In the genomic region with DNA sequence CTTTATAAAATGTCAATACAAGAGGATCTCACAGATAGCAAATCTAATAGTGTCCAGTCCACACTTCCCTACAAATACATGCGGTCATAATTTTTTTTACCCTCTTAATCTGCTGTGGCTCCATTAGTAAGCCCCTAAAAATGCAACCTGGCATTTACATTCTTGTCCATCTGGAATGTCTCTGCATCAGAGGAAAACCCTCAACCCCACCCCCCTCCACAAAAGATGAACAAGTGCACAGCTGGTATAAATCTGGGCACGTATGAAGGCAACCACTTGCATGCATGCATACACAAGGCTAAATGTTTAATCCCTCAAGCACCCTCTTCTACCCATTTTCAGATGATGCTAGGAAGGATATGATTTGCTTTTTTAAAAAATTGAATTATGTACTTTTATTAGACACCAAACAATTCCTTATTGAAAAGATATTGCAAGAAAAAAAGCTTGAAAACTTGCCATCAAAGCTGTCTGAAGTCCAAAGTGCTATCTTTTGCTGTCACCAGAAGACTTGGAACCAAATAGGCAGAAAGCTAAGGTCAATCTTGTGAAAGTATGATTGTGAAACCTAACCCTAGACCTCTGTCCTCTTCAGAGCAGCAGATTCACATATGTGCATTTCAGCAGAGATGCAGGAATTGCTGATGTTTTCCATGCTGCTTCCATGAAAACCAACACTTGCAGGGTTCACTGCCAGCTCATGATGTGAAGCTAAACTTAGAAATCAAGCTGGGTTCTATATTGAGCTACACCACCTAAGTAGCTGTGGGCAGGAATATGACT, we compare ENCODE assay signal across 13 cellular contexts. TPM values are rescaled to one million over a fixed set of nuclear protein-coding genes. Genes with fewer than 3 reads are reported as not detected.
DNase-seq lines count a peak whose midpoint lies in the region; ATAC-seq, FAIRE-seq and TF ChIP-seq lines count a peak whose summit lies in the region.
"Had no signal": no experiment of that assay in that cellular context is flagged by ENCODE, and none has a peak within 500 bp of the region (broad histone marks: within the 10 kb centered on the region; RNA-seq: fewer than 3 reads in every experiment).

No MANE protein-coding gene starts in this region.

- no peaks in the 10 kb centered on the region for H3F3A ChIP-seq in PC-3 (ENCODE audit: low read length, unreplicated experiment)

- H3K4me1 Mint-ChIP-seq in activated CD4-positive, alpha-beta T cell treated with anti-CD3 and anti-CD28 coated beads, Interleukin-2, amount 10 ng/mL, durations not matched to agents 7 days and 5 days, result peaks cover 3% of the 10 kb centered on the region
- H3K4me1 Mint-ChIP-seq: immature natural killer cell; stimulated activated memory B cell treated with anti-CD40 and anti-IgM and Interleukin-4, amounts not matched to agents 10 μg/mL and 1 μg/mL and 100 μg/mL, for 72 hours had no signal

- POLR2A ChIA-PET in PC-3 (lab: Charles Lee; ENCODE audit: unreplicated experiment), result interaction anchor here (0.6 kb wide), 1 partner anchor 14 kb away, joined by 5 read pairs; no protein-coding TSS in a partner anchor
- POLR2A ChIA-PET in activated CD4-positive, alpha-beta T cell treated with anti-CD3 and anti-CD28 coated beads, Interleukin-2, amount 10 ng/mL, durations not matched to agents 7 days and 5 days (lab: Charles Lee), result no interaction called here

- H3K27ac ChIP-seq in PC-3 (ENCODE audit: low read length) (no peak overlapping the region), pancreas (no peak overlapping the region)
- H3K27ac ChIP-seq: colonic mucosa had no signal

- H3K27me3 Mint-ChIP-seq in activated CD4-positive, alpha-beta T cell treated with anti-CD3 and anti-CD28 coated beads, Interleukin-2, amount 10 ng/mL, durations not matched to agents 7 days and 5 days, result no peaks in the 10 kb centered on the region
- H3K27me3 Mint-ChIP-seq: stimulated activated memory B cell treated with anti-CD40 and anti-IgM and Interleukin-4, amounts not matched to agents 10 μg/mL and 1 μg/mL and 100 μg/mL, for 72 hours had no signal

- peak; percentile 29 for ATAC-seq in PC-3
- peak in 3 of 4 donors; percentile 55 to 63 (median 59) for ATAC-seq in pancreas
- ATAC-seq: stimulated activated memory B cell treated with anti-CD40 and anti-IgM and Interleukin-4, amounts not matched to agents 10 μg/mL and 1 μg/mL and 100 μg/mL, for 72 hours had no signal

- peaks cover 15% of the 10 kb centered on the region for H3K36me3 Mint-ChIP-seq in activated CD4-positive, alpha-beta T cell treated with anti-CD3 and anti-CD28 coated beads, Interleukin-2, amount 10 ng/mL, durations not matched to agents 7 days and 5 days (ENCODE audit: low read depth)
- H3K36me3 Mint-ChIP-seq: immature natural killer cell; stimulated activated memory B cell treated with anti-CD40 and anti-IgM and Interleukin-4, amounts not matched to agents 10 μg/mL and 1 μg/mL and 100 μg/mL, for 72 hours had no signal

- H3K9me3 ChIP-seq in PC-3 (ENCODE audit: low read length), result no peaks in the 10 kb centered on the region
- H3K9me3 ChIP-seq in pancreas, result no peaks in the 10 kb centered on the region
- H3K9me3 ChIP-seq: colonic mucosa, HAP-1 had no signal

- H3K27me3 ChIP-seq in PC-3 (ENCODE audit: low read length) (no peaks in the 10 kb centered on the region), pancreas (no peaks in the 10 kb centered on the region)
- H3K27me3 ChIP-seq: colonic mucosa had no signal

- H2AFZ ChIP-seq in PC-3 (ENCODE audit: low read length), result no peak overlapping the region

- H3K9ac ChIP-seq in PC-3 (ENCODE audit: low read length), result no peak overlapping the region

- intact Hi-C loops in PC-3 (cut with micrococcal nuclease) (no loop called here), pancreas (cut with DNase I) (no loop called here), posterior cingulate gyrus (cut with DNase I) (no loop called here)

- H3K4me3 Mint-ChIP-seq in activated CD4-positive, alpha-beta T cell treated with anti-CD3 and anti-CD28 coated beads, Interleukin-2, amount 10 ng/mL, durations not matched to agents 7 days and 5 days, result no peak overlapping the region
- H3K4me3 Mint-ChIP-seq: immature natural killer cell; stimulated activated memory B cell treated with anti-CD40 and anti-IgM and Interleukin-4, amounts not matched to agents 10 μg/mL and 1 μg/mL and 100 μg/mL, for 72 hours; T-helper 1 cell treated with Interleukin-12 subunit alpha and Interleukin-12 subunit beta and Interleukin-4 antibody, amounts not matched to agents 30 μg/mL and 1 μg/mL, for 36 hours had no signal

- H3K4me3 ChIP-seq in PC-3 (ENCODE audit: low read length), result no peak overlapping the region
- no peak overlapping the region for H3K4me3 ChIP-seq in pancreas
- H3K4me3 ChIP-seq: colonic mucosa, HAP-1 had no signal

- peaks cover 95% of the 10 kb centered on the region for H3K79me2 ChIP-seq in PC-3 (ENCODE audit: low read length)

- H3K4me2 ChIP-seq in PC-3 (ENCODE audit: low read length), result peak overlapping the region; percentile 8; the same call in 1 of the 2 replicates

- no peaks in the 10 kb centered on the region for H3K9me2 ChIP-seq in PC-3 (replicated peaks; ENCODE audit: low read length)

- TF ChIP-seq CTCF in PC-3 (conservative IDR thresholded peaks at IDR 0.05; ENCODE audit: low read depth, low read length), result no peak
- TF ChIP-seq CTCF in pancreas (IDR thresholded peaks at IDR 0.05), result no peak

- peaks cover 35% of the 10 kb centered on the region for H3K36me3 ChIP-seq in PC-3 (ENCODE audit: low read depth, low read length)
- no peaks in the 10 kb centered on the region for H3K36me3 ChIP-seq in pancreas
- H3K36me3 ChIP-seq: colonic mucosa, HAP-1 had no signal

- DNase-seq in Daoy (ENCODE audit: low read depth), result peak; percentile 68
- peak; percentile 65 for DNase-seq in PC-3
- peak; percentile 89 for DNase-seq in fibroblast of peridontal ligament (ENCODE audit: extremely low read depth)
- DNase-seq in pancreas, result no peak
- no peak for DNase-seq in G401 (ENCODE audit: low spot score)
- DNase-seq in activated CD4-positive, alpha-beta T cell treated with anti-CD3 and anti-CD28 coated beads, Interleukin-2, amount 10 ng/mL, durations not matched to agents 7 days and 5 days, result no peak
- no peak for DNase-seq in GM19239 (ENCODE audit: insufficient read length, low spot score)
- DNase-seq in posterior cingulate gyrus, result no peak
- DNase-seq: colonic mucosa, immature natural killer cell had no signal

- H4K20me1 ChIP-seq in PC-3 (ENCODE audit: low read length), result no peaks in the 10 kb centered on the region

- peaks cover 6% of the 10 kb centered on the region for H3K9me3 Mint-ChIP-seq in activated CD4-positive, alpha-beta T cell treated with anti-CD3 and anti-CD28 coated beads, Interleukin-2, amount 10 ng/mL, durations not matched to agents 7 days and 5 days

- FAIRE-seq in pancreas (lab: Jason Lieb, UNC) (no peak), GM19239 (lab: Jason Lieb, UNC) (no peak)

- in situ Hi-C loops in G401 (cut with HindIII; ENCODE audit: low sequenced_read_pairs), result no loop called here

- H3K27ac Mint-ChIP-seq in activated CD4-positive, alpha-beta T cell treated with anti-CD3 and anti-CD28 coated beads, Interleukin-2, amount 10 ng/mL, durations not matched to agents 7 days and 5 days, result no peak overlapping the region
- H3K27ac Mint-ChIP-seq: immature natural killer cell; stimulated activated memory B cell treated with anti-CD40 and anti-IgM and Interleukin-4, amounts not matched to agents 10 μg/mL and 1 μg/mL and 100 μg/mL, for 72 hours; T-helper 1 cell treated with Interleukin-12 subunit alpha and Interleukin-12 subunit beta and Interleukin-4 antibody, amounts not matched to agents 30 μg/mL and 1 μg/mL, for 36 hours had no signal

- BruUV-seq in PC-3 (replicated peaks; lab: Mats Ljungman, UMichigan), result no TSS peak

- WGBS in pancreas, 2 donors, result 67% methylated on average over 2 of the region's 2 CpGs

- CTCF ChIA-PET in PC-3 (lab: Charles Lee), result no interaction called here
- CTCF ChIA-PET in activated CD4-positive, alpha-beta T cell treated with anti-CD3 and anti-CD28 coated beads, Interleukin-2, amount 10 ng/mL, durations not matched to agents 7 days and 5 days (lab: Charles Lee), result interaction anchor here (1.1 to 1.3 kb wide), 2 partner anchors 10 to 42 kb away, joined by 3 to 4 read pairs; no protein-coding TSS in a partner anchor

- H3K4me1 ChIP-seq in PC-3 (ENCODE audit: insufficient read depth, low read length), result peaks cover 40% of the 10 kb centered on the region
- H3K4me1 ChIP-seq in pancreas, result peaks cover 7 to 9% (median 9%) of the 10 kb centered on the region in 3 donors
- H3K4me1 ChIP-seq: colonic mucosa had no signal

RNA-seq across cellular contexts. Expression of a gene that starts 39.0 kb away (rescaled TPM):
- total RNA-seq in Daoy (2014; rRNA removed; shearing (Covaris generic)), result 5.2 and 6.4 TPM in 2 replicates
- total RNA-seq in PC-3 (2014; rRNA removed) (38.8 and 43.8 TPM in 2 replicates), pancreas (10 to 100 TPM in 1 of 6 donors, 1 to 10 TPM in 5; 4.4 to 12.7 (median 5.9) TPM)
- polyA plus RNA-seq in pancreas, result 1 to 10 TPM; 3.2 to 4.0 TPM
- total RNA-seq in G401 (2014; rRNA removed; shearing (Covaris generic)), result 24.6 and 26.5 TPM in 2 replicates
- total RNA-seq in activated CD4-positive, alpha-beta T cell treated with anti-CD3 and anti-CD28 coated beads, Interleukin-2, amount 10 ng/mL, durations not matched to agents 7 days and 5 days, result 1 to 10 TPM; 6.6 to 6.9 TPM

Comparison
In these comparisons a context has a peak if more than half of its experiments do, and no peak if none do; other contexts are left out.
1. DNase-seq: peak in Daoy (single experiment), PC-3 (single experiment) and fibroblast of peridontal ligament (single experiment); none in pancreas (0 of 6), G401 (single experiment), activated CD4-positive, alpha-beta T cell treated with anti-CD3 and anti-CD28 coated beads, Interleukin-2, amount 10 ng/mL, durations not matched to agents 7 days and 5 days (single experiment), GM19239 (single experiment) and posterior cingulate gyrus (0 of 10).